17 cellular contexts compared by ENCODE assay signal in the genomic region with DNA sequence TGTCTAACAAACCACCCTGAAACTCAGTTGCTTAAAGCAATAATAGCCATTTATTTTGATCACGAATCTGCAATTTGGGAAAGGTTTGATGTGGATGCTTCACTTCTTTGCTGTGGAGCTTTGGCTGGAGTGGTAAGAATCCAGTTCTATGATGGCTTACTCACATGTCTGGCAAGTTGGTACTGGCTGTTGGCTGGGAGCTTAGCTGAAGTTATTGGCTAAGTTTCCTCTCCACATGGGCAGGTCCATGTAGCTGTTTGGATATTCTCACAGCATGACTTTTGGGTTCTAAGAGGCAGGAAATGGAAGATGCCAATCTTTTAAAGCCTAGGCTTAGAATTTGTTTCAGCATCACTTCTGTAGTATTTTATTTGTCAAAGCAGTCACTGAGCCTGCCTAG.
A peak's percentile ranks its signal among the peaks of the same experiment; 100 is the strongest.
DNase-seq lines count a peak whose midpoint lies in the region; ATAC-seq, FAIRE-seq and TF ChIP-seq lines count a peak whose summit lies in the region.
"Had no signal": no experiment of that assay in that cellular context is flagged by ENCODE, and none has a peak within 500 bp of the region (broad histone marks: within the 10 kb centered on the region; RNA-seq: fewer than 3 reads in every experiment).

No MANE protein-coding gene starts in this region.

- no peak for ATAC-seq in heart left ventricle
- no peak for ATAC-seq in left cardiac atrium
- no peak for ATAC-seq in HG03097 (IDR thresholded peaks at IDR 0.05; ENCODE audit: low FRiP score, unreplicated experiment)

- H3K4me3 ChIP-seq in heart left ventricle (peak overlapping the region in 1 of 12 donors; percentile 11), astrocyte (ENCODE audit: insufficient read depth, low read depth, low read length) (no peak overlapping the region), tibial artery (peak overlapping the region in 1 of 2 donors; percentile 9)
- H3K4me3 ChIP-seq: lung, testis had no signal

- H3K9me3 ChIP-seq in heart left ventricle (peaks cover 0 to 20% (median 6%) of the 10 kb centered on the region in 12 donors), astrocyte (ENCODE audit: insufficient read depth, low read depth, low read length) (no peaks in the 10 kb centered on the region), tibial artery (no peaks in the 10 kb centered on the region)
- H3K9me3 ChIP-seq: testis had no signal

- H3K27ac Mint-ChIP-seq in astrocyte (ENCODE audit: unreplicated experiment) = peak overlapping the region; percentile 85
- H3K27ac Mint-ChIP-seq: activated B cell treated with CpG ODN at 0.5 μM for 24 hours; activated T-helper 1 cell treated with anti-CD3 and anti-CD28 coated beads, Interleukin-12 subunit alpha, Interleukin-12 subunit beta, Interleukin-2, Interleukin-4 antibody, amounts not matched to agents 30 ng/mL and 10 ng/mL and 1 ng/mL, durations not matched to agents 14 hours and 24 hours and 36 hours had no signal

- H3K79me2 ChIP-seq in astrocyte (ENCODE audit: insufficient read depth, low read length) = no peaks in the 10 kb centered on the region

- peak overlapping the region; percentile 18 for H3K4me2 ChIP-seq in astrocyte (ENCODE audit: low read length)

- peak overlapping the region in 8 of 12 donors; percentile 4 to 49 (median 31) for H3K27ac ChIP-seq in heart left ventricle
- H3K27ac ChIP-seq in astrocyte (ENCODE audit: low read depth, low read length) = no peak overlapping the region
- H3K27ac ChIP-seq in tibial artery = peak overlapping the region; percentile 41 to 49
- H3K27ac ChIP-seq: testis had no signal

- TF ChIP-seq POLR2A in heart left ventricle (IDR thresholded peaks at IDR 0.05) = no peak

- no peaks in the 10 kb centered on the region for H4K20me1 ChIP-seq in astrocyte (ENCODE audit: insufficient read depth, low read length)

- TF ChIP-seq CTCF in heart left ventricle (IDR thresholded peaks at IDR 0.05) (no peak), astrocyte (IDR thresholded peaks at IDR 0.05; ENCODE audit: insufficient read depth, low read depth, low read length) (no peak), tibial artery (IDR thresholded peaks at IDR 0.05) (no peak)

- DNase-seq in heart left ventricle (no peak), left cardiac atrium (no peak), astrocyte (ENCODE audit: low read depth) (peak; percentile 8), iris pigment epithelial cell (ENCODE audit: low read depth) (peak; percentile 64), tibial artery (no peak), NCI-H2171 (lab: John Stamatoyannopoulos, UW) (no peak), SHP77 (lab: John Stamatoyannopoulos, UW) (no peak)
- DNase-seq: activated B cell treated with CpG ODN at 0.5 μM for 24 hours, cerebellar nuclear complex, DMS53, NCI-H510A treated with DMSO at 0.1 percent for 48 hours, SHP77 treated with DMSO at 0.1 percent for 48 hours, testis had no signal

- no peaks in the 10 kb centered on the region for H3K27me3 Mint-ChIP-seq in astrocyte (ENCODE audit: low read depth, unreplicated experiment)
- H3K27me3 Mint-ChIP-seq: activated B cell treated with CpG ODN at 0.5 μM for 24 hours had no signal

- no peaks in the 10 kb centered on the region for H3K36me3 Mint-ChIP-seq in astrocyte (ENCODE audit: low read depth, unreplicated experiment)

- no peak overlapping the region for H3K9ac ChIP-seq in astrocyte (ENCODE audit: low read length)

- H3K4me1 ChIP-seq in heart left ventricle (peaks cover 0 to 15% (median 0%) of the 10 kb centered on the region in 12 donors), astrocyte (ENCODE audit: insufficient read depth, low read length) (no peaks in the 10 kb centered on the region), tibial artery (peaks cover 0 to 6% (median 0%) of the 10 kb centered on the region in 4 donors)
- H3K4me1 ChIP-seq: testis had no signal

- H3K4me1 Mint-ChIP-seq in astrocyte (ENCODE audit: low read depth, unreplicated experiment) = peaks cover 14% of the 10 kb centered on the region
- H3K4me1 Mint-ChIP-seq: activated B cell treated with CpG ODN at 0.5 μM for 24 hours had no signal

- H2AFZ ChIP-seq in astrocyte (ENCODE audit: low read depth, low read length) = no peak overlapping the region

- no peaks in the 10 kb centered on the region for H3K27me3 ChIP-seq in heart left ventricle
- no peaks in the 10 kb centered on the region for H3K27me3 ChIP-seq in astrocyte (ENCODE audit: insufficient read depth, low read length)
- no peaks in the 10 kb centered on the region for H3K27me3 ChIP-seq in tibial artery
- H3K27me3 ChIP-seq: testis had no signal

- intact Hi-C loops in heart left ventricle (cut with DNase I) (no loop called here), left cardiac atrium (cut with DNase I) (no loop called here), tibial artery (cut with DNase I; ENCODE audit: low total_unique reads) (no loop called here)

- peaks cover 8% of the 10 kb centered on the region for H3K9me3 Mint-ChIP-seq in astrocyte (ENCODE audit: unreplicated experiment)

- H3K4me3 Mint-ChIP-seq in astrocyte (ENCODE audit: unreplicated experiment) = no peak overlapping the region
- H3K4me3 Mint-ChIP-seq: activated B cell treated with CpG ODN at 0.5 μM for 24 hours; activated T-helper 1 cell treated with anti-CD3 and anti-CD28 coated beads, Interleukin-12 subunit alpha, Interleukin-12 subunit beta, Interleukin-2, Interleukin-4 antibody, amounts not matched to agents 30 ng/mL and 10 ng/mL and 1 ng/mL, durations not matched to agents 14 hours and 24 hours and 36 hours had no signal

- FAIRE-seq in astrocyte (lab: Jason Lieb, UNC) = peak; percentile 85
- FAIRE-seq: A204.1 had no signal

- 90 to 100% (median 95%) methylated on average over 1 of the region's 1 CpG for WGBS in heart left ventricle, 4 donors

- H3K36me3 ChIP-seq in heart left ventricle (no peaks in the 10 kb centered on the region), astrocyte (ENCODE audit: insufficient read depth, low read length) (no peaks in the 10 kb centered on the region), tibial artery (no peaks in the 10 kb centered on the region)

Comparison
In these comparisons a context has a peak if more than half of its experiments do, and no peak if none do; other contexts are left out.
1. DNase-seq: peak in astrocyte (single experiment) and iris pigment epithelial cell (single experiment); none in heart left ventricle (0 of 5), left cardiac atrium (single experiment), tibial artery (0 of 2), NCI-H2171 (single experiment) and SHP77 (0 of 2).